In genomic region chr3:156274791-156275190, GRCh38 we compare ENCODE assay signal across 17 cellular contexts.
"Had no signal": no experiment of that assay in that cellular context is flagged by ENCODE, and none has a peak within 500 bp of the region (broad histone marks: within the 10 kb centered on the region; RNA-seq: fewer than 3 reads in every experiment).

No MANE protein-coding gene starts in this region.

- H3K4me3 ChIP-seq: dorsolateral prefrontal cortex, left ventricle myocardium inferior, lower lobe of right lung, ovary, testis, tibial artery had no signal

- H3K36me3 ChIP-seq: left ventricle myocardium inferior, lower lobe of right lung, ovary, tibial artery had no signal

- H3K9me3 ChIP-seq: lower lobe of right lung, ovary, testis, tibial artery had no signal

- H3K4me1 ChIP-seq: left ventricle myocardium inferior, lower lobe of right lung, testis had no signal

- FAIRE-seq: kidney had no signal

- H3K27ac ChIP-seq: dorsolateral prefrontal cortex, left ventricle myocardium inferior, lower lobe of right lung, ovary, testis, tibial artery had no signal

- DNase-seq: cerebellar nuclear complex; dorsolateral prefrontal cortex; effector CD4-positive, alpha-beta T cell; kidney; left ventricle myocardium inferior; lower lobe of right lung; natural killer cell; occipital lobe; ovary; stimulated activated CD4-positive, alpha-beta T cell treated with anti-CD3 and anti-CD28 coated beads, Interleukin-2, amount 100 ng/mL, for 24 hours; stimulated activated CD4-positive, alpha-beta T cell treated with anti-CD3 and anti-CD28 coated beads, Interleukin-4, amount 100 ng/mL, for 24 hours; stimulated activated naive CD4-positive, alpha-beta T cell treated with Interleukin-2 at 50 U/mL for 16 hours; substantia nigra; testis; tibial artery had no signal

- ATAC-seq: lower lobe of right lung; natural killer cell; sciatic nerve; stimulated activated effector memory CD8-positive, alpha-beta T cell treated with anti-CD3 and anti-CD28 coated beads, Interleukin-12 subunit alpha, Interleukin-12 subunit beta, amount 100 ng/mL, for 72 hours had no signal

- H3K27me3 ChIP-seq: dorsolateral prefrontal cortex, ovary, testis, tibial artery had no signal
